Comparison of ENCODE assay signal across 14 cellular contexts in the genomic region with DNA sequence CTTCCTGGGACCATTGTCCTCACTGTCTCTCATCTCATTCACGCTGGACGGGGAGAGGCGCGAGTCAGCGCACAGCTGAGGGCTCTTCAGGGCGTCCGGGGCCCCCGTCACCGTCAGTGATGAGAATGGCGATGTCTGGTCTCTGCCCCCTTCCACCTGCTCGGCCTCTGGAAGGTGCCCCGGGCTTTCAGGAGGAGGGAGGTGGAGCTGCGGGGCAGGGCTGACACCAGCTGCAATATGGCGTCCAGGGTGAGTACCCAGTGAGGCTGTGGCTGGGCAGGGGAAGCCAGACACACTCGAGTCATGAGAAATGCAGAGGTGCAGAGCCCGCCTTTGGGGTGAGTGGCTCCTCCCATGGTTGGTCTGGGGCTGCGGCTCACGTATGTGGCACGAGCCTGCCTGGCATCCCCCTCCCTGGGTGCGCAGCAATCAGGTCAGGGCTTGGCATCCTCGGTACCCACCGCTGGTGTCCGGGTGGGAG. TPM values are rescaled to one million over a fixed set of nuclear protein-coding genes. Genes with fewer than 3 reads are reported as not detected.
DNase-seq lines count a peak whose midpoint lies in the region; ATAC-seq, FAIRE-seq and TF ChIP-seq lines count a peak whose summit lies in the region.
"Had no signal": no experiment of that assay in that cellular context is flagged by ENCODE, and none has a peak within 500 bp of the region (broad histone marks: within the 10 kb centered on the region; RNA-seq: fewer than 3 reads in every experiment).

No MANE protein-coding gene starts in this region.

- H3K27me3 ChIP-seq in right cardiac atrium (ENCODE audit: control insufficient read depth, insufficient read depth) (no peaks in the 10 kb centered on the region), left ventricle myocardium inferior (ENCODE audit: low read depth) (no peaks in the 10 kb centered on the region), HepG2 (ENCODE audit: control insufficient read depth in 1 of 2, insufficient read depth in 2 of 2, low read length in 2 of 2) (no peaks in the 10 kb centered on the region), osteoblast (ENCODE audit: insufficient read depth, low read length) (no peaks in the 10 kb centered on the region)

- BruUV-seq in HepG2 (replicated peaks; lab: Mats Ljungman, UMichigan): no TSS peak

- WGBS in right cardiac atrium: 90% methylated on average over 23 of the region's 23 CpGs
- WGBS in HepG2 (ENCODE audit: low lambda C conversion rate): 90% methylated on average over 5 of the region's 23 CpGs

- TF ChIP-seq POLR2A in HepG2 (IDR thresholded peaks at IDR 0.05; ENCODE audit: insufficient read depth in 1 of 2, low read depth in 2 of 2, low read length in 2 of 2): no peak

- TF ChIP-seq EP300 in HepG2 (IDR thresholded peaks at IDR 0.05; ENCODE audit: low read depth in 2 of 2, low read length in 2 of 2) (no peak), HepG2 (CRISPR knock-in tag; IDR thresholded peaks at IDR 0.05; ENCODE audit: borderline replicate concordance) (no peak)

- H3K9me3 ChIP-seq in right cardiac atrium (ENCODE audit: control insufficient read depth, low read length) (no peaks in the 10 kb centered on the region), left ventricle myocardium inferior (replicated peaks) (no peaks in the 10 kb centered on the region), HepG2 (ENCODE audit: low read length) (no peaks in the 10 kb centered on the region), osteoblast (ENCODE audit: low read depth, low read length) (no peaks in the 10 kb centered on the region)
- H3K9me3 ChIP-seq: Caco-2 had no signal

- H3K36me3 ChIP-seq in left ventricle myocardium inferior (no peaks in the 10 kb centered on the region), HepG2 (replicated peaks in 1 of 2; ENCODE audit: control insufficient read depth in 1 of 2, insufficient read depth in 2 of 2, low read length in 2 of 2) (no peaks in the 10 kb centered on the region), osteoblast (ENCODE audit: insufficient read depth, low read length) (no peaks in the 10 kb centered on the region)

- peak; percentile 6 to 54 (median 43) for DNase-seq in right cardiac atrium
- no peak for DNase-seq in left ventricle myocardium inferior
- DNase-seq in HepG2 (ENCODE audit: low spot score): no peak
- DNase-seq in osteoblast (ENCODE audit: insufficient read length, low spot score, missing footprints): peak; percentile 72
- no peak for DNase-seq in activated CD4-positive, alpha-beta T cell treated with anti-CD3 and anti-CD28 coated beads, Interleukin-2, amount 50 U/mL, for 48 hours
- DNase-seq: Caco-2; CD4-positive, CD25-positive, alpha-beta regulatory T cell; H7; NCI-H1048; NCI-H226; NCI-H526 treated with DMSO at 0.1 percent for 48 hours had no signal

- FAIRE-seq in HepG2 (lab: Jason Lieb, UNC): no peak
- FAIRE-seq: GM19239 had no signal

- H3K79me2 ChIP-seq in HepG2 (ENCODE audit: insufficient read depth, low read length) (no peaks in the 10 kb centered on the region), osteoblast (ENCODE audit: insufficient read depth, low read length) (no peaks in the 10 kb centered on the region)

- intact Hi-C loops in right cardiac atrium (cut with DNase I): no loop called here
- intact Hi-C loops in left ventricle myocardium inferior (cut with micrococcal nuclease): no loop called here
- intact Hi-C loops in HepG2 (cut with micrococcal nuclease; ENCODE audit: unreplicated experiment): no loop called here

- no peak for ATAC-seq in right cardiac atrium
- no peak for ATAC-seq in HepG2
- no peak for ATAC-seq in GM21390 (IDR thresholded peaks at IDR 0.05; ENCODE audit: unreplicated experiment)
- no peak for ATAC-seq in GM19397 (IDR thresholded peaks at IDR 0.05; ENCODE audit: unreplicated experiment)

- in situ Hi-C loops in HepG2 (cut with HindIII; ENCODE audit: extremely low pct_ligation_motif_present, low pct_unique_long_range_greater_than_20kb): no loop called here

- H2AFZ ChIP-seq in HepG2 (ENCODE audit: low read length) (no peak overlapping the region), osteoblast (ENCODE audit: low read length) (no peak overlapping the region)

- no peaks in the 10 kb centered on the region for H4K20me1 ChIP-seq in HepG2 (ENCODE audit: insufficient read depth, low read length)
- no peaks in the 10 kb centered on the region for H4K20me1 ChIP-seq in osteoblast (ENCODE audit: insufficient read depth, low read length)

- H3K4me2 ChIP-seq in HepG2 (ENCODE audit: low read depth, low read length): no peak overlapping the region
- no peak overlapping the region for H3K4me2 ChIP-seq in osteoblast (ENCODE audit: insufficient read depth, low read length)

- no peaks in the 10 kb centered on the region for H3K4me1 ChIP-seq in right cardiac atrium (ENCODE audit: control insufficient read depth, insufficient read depth, low read length)
- peaks cover 4% of the 10 kb centered on the region for H3K4me1 ChIP-seq in left ventricle myocardium inferior
- peaks cover 5% of the 10 kb centered on the region; the same call in 1 of the 2 replicates for H3K4me1 ChIP-seq in HepG2 (ENCODE audit: insufficient read depth, low read length)
- peaks cover 2% of the 10 kb centered on the region for H3K4me1 ChIP-seq in osteoblast (ENCODE audit: insufficient read depth, low read length)
- H3K4me1 ChIP-seq: Caco-2 had no signal

- TF ChIP-seq RAD21 in HepG2 (CRISPR knock-in tag; IDR thresholded peaks at IDR 0.05): no peak

- no peak overlapping the region for H3K27ac ChIP-seq in right cardiac atrium (ENCODE audit: low read length)
- H3K27ac ChIP-seq in left ventricle myocardium inferior (replicated peaks): no peak overlapping the region
- H3K27ac ChIP-seq in HepG2 (ENCODE audit: extremely low read length, insufficient read depth, low read length): no peak overlapping the region
- H3K27ac ChIP-seq in osteoblast (ENCODE audit: low read depth, low read length): no peak overlapping the region

- TF ChIP-seq CTCF in left ventricle myocardium inferior (IDR thresholded peaks at IDR 0.05; ENCODE audit: borderline replicate concordance) (no peak), HepG2 (CRISPR knock-in tag; IDR thresholded peaks at IDR 0.05) (no peak), osteoblast (IDR thresholded peaks at IDR 0.05; ENCODE audit: extremely low read depth, low read depth, low read length) (no peak)

- H3K9ac ChIP-seq in HepG2 (ENCODE audit: insufficient read depth, low read depth, low read length): no peak overlapping the region

- CTCF ChIA-PET in HepG2 (lab: Yijun Ruan, JAX; ENCODE audit: low intra/inter-chr PET ratio, low total read pairs): no interaction called here

- no peak overlapping the region for H3K4me3 ChIP-seq in right cardiac atrium (ENCODE audit: low read length)
- H3K4me3 ChIP-seq in left ventricle myocardium inferior: no peak overlapping the region
- H3K4me3 ChIP-seq in HepG2 (replicated peaks in 1 of 3; ENCODE audit: insufficient read depth in 1 of 3, low read depth in 2 of 3, low read length in 3 of 3): no peak overlapping the region
- no peak overlapping the region for H3K4me3 ChIP-seq in osteoblast (ENCODE audit: insufficient read depth, low read length)

- POLR2A ChIA-PET in HepG2 (lab: Yijun Ruan, JAX): no interaction called here

RNA-seq across cellular contexts. Expression of a gene that starts 15.1 kb away (rescaled TPM):
- total RNA-seq in right cardiac atrium (1 to 10 TPM; 3.2 to 5.1 (median 4.2) TPM), left ventricle myocardium inferior (4.5 TPM), HepG2 (2016; rRNA removed; fragmentation: Illumina TruSeq; extraction: Trizol) (3.9 and 6.5 TPM in 2 replicates), osteoblast (12.4 and 13.4 TPM in 2 replicates)
- polyA plus RNA-seq in right cardiac atrium (4.1 TPM), HepG2 (2011; rRNA removed) (2.6 and 3.1 TPM in 2 replicates)
- 1.5 and 2.2 TPM in 2 replicates for total RNA-seq in HepG2 (2016; cell fraction: cytosol; rRNA removed; fragmentation: Illumina TruSeq; extraction: Trizol; ENCODE audit: low read depth)
- total RNA-seq in HepG2 (2016; cell fraction: insoluble cytoplasmic fraction; rRNA removed; fragmentation: Illumina TruSeq; extraction: Trizol): 3.5 and 5.4 TPM in 2 replicates
- total RNA-seq in HepG2 (2016; cell fraction: membrane; rRNA removed; fragmentation: Illumina TruSeq; extraction: Trizol): 1.7 and 1.8 TPM in 2 replicates
- total RNA-seq in HepG2 (2016; cell fraction: nucleus; rRNA removed; fragmentation: Illumina TruSeq; extraction: Trizol): 6.4 and 6.8 TPM in 2 replicates
- polyA plus RNA-seq in HepG2 (2011; cell fraction: cytosol; rRNA removed): 2.5 and 3.1 TPM in 2 replicates
- polyA plus RNA-seq in HepG2 (2011; cell fraction: nucleus; rRNA removed): 7.8 and 8.8 TPM in 2 replicates
- polyA plus RNA-seq in HepG2 (2012): 1.3 and 1.7 TPM in 2 replicates
- 0.84 and 1.9 TPM in 2 replicates for polyA plus RNA-seq in HepG2 (2016; cell fraction: cytosol; fragmentation: Illumina TruSeq; extraction: Trizol; ENCODE audit: low read depth)
- polyA plus RNA-seq in HepG2 (2016; cell fraction: insoluble cytoplasmic fraction; fragmentation: Illumina TruSeq; extraction: Trizol; ENCODE audit: low read depth): 2.3 and 3.3 TPM in 2 replicates
- polyA plus RNA-seq in HepG2 (2016; cell fraction: membrane; fragmentation: Illumina TruSeq; extraction: Trizol; ENCODE audit: low read depth): 0.73 and 1.3 TPM in 2 replicates
- 8.2 and 9.2 TPM in 2 replicates for polyA plus RNA-seq in HepG2 (2016; cell fraction: nucleus; fragmentation: Illumina TruSeq; extraction: Trizol; ENCODE audit: insufficient read depth, low read depth)
- polyA minus RNA-seq in HepG2 (2011; rRNA and poly(A)+ RNA removed; ENCODE audit: low replicate concordance): 6.7 and 28.4 TPM in 2 replicates
- 1.3 and 3.0 TPM in 2 replicates for polyA minus RNA-seq in HepG2 (2011; cell fraction: cytosol; rRNA and poly(A)+ RNA removed)
- 7.5 and 8.9 TPM in 2 replicates for polyA minus RNA-seq in HepG2 (2011; cell fraction: nucleus; rRNA and poly(A)+ RNA removed)

RNA-seq across cellular contexts. Expression of a gene that starts 15.3 kb away (rescaled TPM):
- 10 to 100 TPM; 83.6 to 93.9 (median 89.6) TPM for total RNA-seq in right cardiac atrium
- polyA plus RNA-seq in right cardiac atrium: 50.3 TPM
- total RNA-seq in left ventricle myocardium inferior: 80.5 TPM
- total RNA-seq in HepG2 (2016; rRNA removed; fragmentation: Illumina TruSeq; extraction: Trizol): 83.9 and 128 TPM in 2 replicates
- total RNA-seq in HepG2 (2016; cell fraction: cytosol; rRNA removed; fragmentation: Illumina TruSeq; extraction: Trizol; ENCODE audit: low read depth): 51.3 and 72.8 TPM in 2 replicates
- 89.5 and 137 TPM in 2 replicates for total RNA-seq in HepG2 (2016; cell fraction: insoluble cytoplasmic fraction; rRNA removed; fragmentation: Illumina TruSeq; extraction: Trizol)
- total RNA-seq in HepG2 (2016; cell fraction: membrane; rRNA removed; fragmentation: Illumina TruSeq; extraction: Trizol): 77.4 and 86.1 TPM in 2 replicates
- total RNA-seq in HepG2 (2016; cell fraction: nucleus; rRNA removed; fragmentation: Illumina TruSeq; extraction: Trizol): 76.0 and 95.5 TPM in 2 replicates
- polyA plus RNA-seq in HepG2 (2011; rRNA removed): 135 and 164 TPM in 2 replicates
- polyA plus RNA-seq in HepG2 (2011; cell fraction: cytosol; rRNA removed): 82.7 and 131 TPM in 2 replicates
- polyA plus RNA-seq in HepG2 (2011; cell fraction: nucleus; rRNA removed): 155 and 197 TPM in 2 replicates
- polyA plus RNA-seq in HepG2 (2012): 64.5 and 73.8 TPM in 2 replicates
- 84.3 and 98.6 TPM in 2 replicates for polyA plus RNA-seq in HepG2 (2016; cell fraction: cytosol; fragmentation: Illumina TruSeq; extraction: Trizol; ENCODE audit: low read depth)
- 87.8 and 97.0 TPM in 2 replicates for polyA plus RNA-seq in HepG2 (2016; cell fraction: insoluble cytoplasmic fraction; fragmentation: Illumina TruSeq; extraction: Trizol; ENCODE audit: low read depth)
- 69.1 and 85.3 TPM in 2 replicates for polyA plus RNA-seq in HepG2 (2016; cell fraction: membrane; fragmentation: Illumina TruSeq; extraction: Trizol; ENCODE audit: low read depth)
- 191 and 194 TPM in 2 replicates for polyA plus RNA-seq in HepG2 (2016; cell fraction: nucleus; fragmentation: Illumina TruSeq; extraction: Trizol; ENCODE audit: insufficient read depth, low read depth)
- 95.9 and 234 TPM in 2 replicates for polyA minus RNA-seq in HepG2 (2011; rRNA and poly(A)+ RNA removed; ENCODE audit: low replicate concordance)
- polyA minus RNA-seq in HepG2 (2011; cell fraction: cytosol; rRNA and poly(A)+ RNA removed): 32.9 and 45.5 TPM in 2 replicates
- 23.3 and 29.3 TPM in 2 replicates for polyA minus RNA-seq in HepG2 (2011; cell fraction: nucleus; rRNA and poly(A)+ RNA removed)
- 77.8 and 95.2 TPM in 2 replicates for total RNA-seq in osteoblast

RNA-seq across cellular contexts. Expression of a gene that starts 36.1 kb away (rescaled TPM):
- total RNA-seq in right cardiac atrium (10 to 100 TPM; 11.4 to 15.5 (median 13.6) TPM), left ventricle myocardium inferior (15.8 TPM), HepG2 (2016; rRNA removed; fragmentation: Illumina TruSeq; extraction: Trizol) (38.3 and 39.6 TPM in 2 replicates), osteoblast (33.9 and 34.7 TPM in 2 replicates)
- polyA plus RNA-seq in right cardiac atrium (16.0 TPM), HepG2 (2011; rRNA removed) (16.1 and 21.0 TPM in 2 replicates)
- total RNA-seq in HepG2 (2016; cell fraction: cytosol; rRNA removed; fragmentation: Illumina TruSeq; extraction: Trizol; ENCODE audit: low read depth): 20.2 and 25.8 TPM in 2 replicates
- total RNA-seq in HepG2 (2016; cell fraction: insoluble cytoplasmic fraction; rRNA removed; fragmentation: Illumina TruSeq; extraction: Trizol): 37.8 and 38.9 TPM in 2 replicates
- 53.4 and 59.7 TPM in 2 replicates for total RNA-seq in HepG2 (2016; cell fraction: membrane; rRNA removed; fragmentation: Illumina TruSeq; extraction: Trizol)
- 27.1 and 27.5 TPM in 2 replicates for total RNA-seq in HepG2 (2016; cell fraction: nucleus; rRNA removed; fragmentation: Illumina TruSeq; extraction: Trizol)
- polyA plus RNA-seq in HepG2 (2011; cell fraction: cytosol; rRNA removed): 16.3 and 20.9 TPM in 2 replicates
- 49.0 and 57.5 TPM in 2 replicates for polyA plus RNA-seq in HepG2 (2011; cell fraction: nucleus; rRNA removed)
- polyA plus RNA-seq in HepG2 (2012): 13.3 and 14.5 TPM in 2 replicates
- polyA plus RNA-seq in HepG2 (2016; cell fraction: cytosol; fragmentation: Illumina TruSeq; extraction: Trizol; ENCODE audit: low read depth): 27.1 and 37.0 TPM in 2 replicates
- 36.5 and 40.8 TPM in 2 replicates for polyA plus RNA-seq in HepG2 (2016; cell fraction: insoluble cytoplasmic fraction; fragmentation: Illumina TruSeq; extraction: Trizol; ENCODE audit: low read depth)
- polyA plus RNA-seq in HepG2 (2016; cell fraction: membrane; fragmentation: Illumina TruSeq; extraction: Trizol; ENCODE audit: low read depth): 47.4 and 49.9 TPM in 2 replicates
- polyA plus RNA-seq in HepG2 (2016; cell fraction: nucleus; fragmentation: Illumina TruSeq; extraction: Trizol; ENCODE audit: insufficient read depth, low read depth): 44.7 and 46.3 TPM in 2 replicates
- polyA minus RNA-seq in HepG2 (2011; rRNA and poly(A)+ RNA removed; ENCODE audit: low replicate concordance): 15.3 and 46.5 TPM in 2 replicates
- 9.7 and 12.0 TPM in 2 replicates for polyA minus RNA-seq in HepG2 (2011; cell fraction: cytosol; rRNA and poly(A)+ RNA removed)
- polyA minus RNA-seq in HepG2 (2011; cell fraction: nucleus; rRNA and poly(A)+ RNA removed): 18.4 and 20.1 TPM in 2 replicates

Comparison
In these comparisons a context has a peak if more than half of its experiments do, and no peak if none do; other contexts are left out.
1. DNase-seq: peak in right cardiac atrium (3 of 3) and osteoblast (single experiment); none in left ventricle myocardium inferior (single experiment), HepG2 (single experiment) and activated CD4-positive, alpha-beta T cell treated with anti-CD3 and anti-CD28 coated beads, Interleukin-2, amount 50 U/mL, for 48 hours (0 of 2).